ENCODE assay signal across 9 cellular contexts in the genomic region with DNA sequence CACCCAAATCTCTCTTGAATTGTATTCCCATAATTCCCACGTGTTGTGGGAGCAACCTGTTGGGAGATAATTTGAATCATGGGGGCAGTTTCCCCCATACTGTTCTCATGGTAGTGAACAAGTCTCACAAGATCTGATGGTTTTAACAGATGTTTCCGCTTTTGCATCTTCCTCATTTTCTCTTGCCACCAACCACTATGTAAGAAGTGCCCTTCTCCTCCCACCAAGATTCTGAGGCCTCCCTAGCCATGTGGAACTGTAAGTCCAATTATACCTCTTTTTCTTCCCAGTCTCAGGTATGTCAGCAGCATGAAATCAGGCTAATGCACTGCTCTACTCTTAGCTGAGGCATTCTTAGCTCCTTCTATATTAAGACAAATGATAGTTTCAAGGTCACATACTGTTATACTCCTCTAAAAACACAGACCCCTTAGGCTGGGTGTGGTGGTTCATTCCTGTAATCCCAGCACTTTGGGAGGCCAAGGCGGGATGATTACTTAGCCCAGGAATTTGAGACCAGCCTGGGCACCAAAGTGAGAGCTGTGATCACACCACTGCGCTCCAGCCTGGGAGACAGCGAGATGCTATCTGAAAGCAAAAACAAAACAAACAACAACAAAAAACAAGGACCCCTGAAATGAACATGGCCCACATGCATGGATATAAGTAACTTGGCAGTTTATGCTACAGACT. TPM values are rescaled to one million over a fixed set of nuclear protein-coding genes. Genes with fewer than 3 reads are reported as not detected.
DNase-seq lines count a peak whose midpoint lies in the region; ATAC-seq and TF ChIP-seq lines count a peak whose summit lies in the region.
"Had no signal": no experiment of that assay in that cellular context is flagged by ENCODE, and none has a peak within 500 bp of the region (broad histone marks: within the 10 kb centered on the region; RNA-seq: fewer than 3 reads in every experiment).

No MANE protein-coding gene starts in this region.

- H3K4me1 ChIP-seq in right atrium auricular region (peaks cover 0 to 51% of the 10 kb centered on the region in 2 donors), SJSA1 (replicated peaks) (peaks cover 22% of the 10 kb centered on the region), thoracic aorta (ENCODE audit: control insufficient read depth in 1 of 2, low read depth in 2 of 2) (peaks cover 50 to 71% of the 10 kb centered on the region in 2 donors)

- H3K27me3 ChIP-seq in right atrium auricular region (no peaks in the 10 kb centered on the region), SJSA1 (replicated peaks) (no peaks in the 10 kb centered on the region), thoracic aorta (replicated peaks; ENCODE audit: insufficient read depth) (no peaks in the 10 kb centered on the region), MG63 (no peaks in the 10 kb centered on the region)

- H3K9me3 ChIP-seq in right atrium auricular region (no peaks in the 10 kb centered on the region), SJSA1 (replicated peaks) (no peaks in the 10 kb centered on the region), thoracic aorta (no peaks in the 10 kb centered on the region), MG63 (no peaks in the 10 kb centered on the region)

- intact Hi-C loops in cardiac septum (cut with DNase I) = no loop called here

- no peak for DNase-seq in right atrium auricular region (ENCODE audit: low spot score)
- DNase-seq in cardiac septum (ENCODE audit: low spot score) = no peak
- peak; percentile 61 to 64 for DNase-seq in SJSA1 (ENCODE audit: low read depth in 1 of 2, low spot score in 2 of 2)
- peak; percentile 35 for DNase-seq in globus pallidus (ENCODE audit: low spot score)
- no peak for DNase-seq in thoracic aorta (ENCODE audit: low spot score)
- DNase-seq in SW480 (ENCODE audit: low spot score) = no peak
- no peak for DNase-seq in MG63
- DNase-seq: NCI-H524 had no signal

- H3K4me3 ChIP-seq in right atrium auricular region (no peak overlapping the region), SJSA1 (no peak overlapping the region), thoracic aorta (peak overlapping the region; percentile 87), MG63 (no peak overlapping the region)

- H3K36me3 ChIP-seq in right atrium auricular region (peaks cover 4% of the 10 kb centered on the region), SJSA1 (peaks cover 53% of the 10 kb centered on the region), thoracic aorta (no peaks in the 10 kb centered on the region), MG63 (peaks cover 32% of the 10 kb centered on the region)

- no peak for ATAC-seq in thoracic aorta (ENCODE audit: insufficient number of reproducible peaks, low FRiP score, low read depth)
- no peak for ATAC-seq in HG02610 (IDR thresholded peaks at IDR 0.05; ENCODE audit: unreplicated experiment)

- TF ChIP-seq CTCF in right atrium auricular region (IDR thresholded peaks at IDR 0.05) (no peak), thoracic aorta (IDR thresholded peaks at IDR 0.05) (no peak)

- H3K27ac ChIP-seq in right atrium auricular region (peak overlapping the region; percentile 95 to 99), SJSA1 (peak overlapping the region; percentile 92), thoracic aorta (peak overlapping the region in 1 of 2 donors; percentile 8)

RNA-seq across cellular contexts. Expression of gene SCAF11, which starts 3.6 kb away (rescaled TPM):
- total RNA-seq in right atrium auricular region = 100 to 1,000 TPM; 114 TPM
- total RNA-seq in cardiac septum = 109 TPM
- total RNA-seq in SJSA1 (2014; rRNA removed; shearing (Covaris generic)) = 79.7 and 98.0 TPM in 2 replicates
- 100 to 1,000 TPM; 158 to 199 TPM for total RNA-seq in thoracic aorta
- 57.2 and 78.3 TPM in 2 replicates for total RNA-seq in MG63 (2014; rRNA removed; shearing (Covaris generic); ENCODE audit: low replicate concordance)

Comparison
In these comparisons a context has a peak if more than half of its experiments do, and no peak if none do; other contexts are left out.
1. DNase-seq: peak in SJSA1 (2 of 2) and globus pallidus (single experiment); none in right atrium auricular region (single experiment), cardiac septum (single experiment), thoracic aorta (single experiment), SW480 (single experiment) and MG63 (single experiment).